In genomic region chrX:86946569-86946968, GRCh38 we compare ENCODE assay signal across 7 cellular contexts.
DNase-seq lines count a peak whose midpoint lies in the region; ATAC-seq and TF ChIP-seq lines count a peak whose summit lies in the region.

No MANE protein-coding gene starts in this region.

- no peaks in the 10 kb centered on the region for H3K4me1 Mint-ChIP-seq in brain

- H3K9me3 Mint-ChIP-seq in brain: no peaks in the 10 kb centered on the region

- no peak overlapping the region for H3K23ac ChIP-seq in mesenchymal stem cell (ENCODE audit: low read length in 2 of 2)

- H3K27me3 Mint-ChIP-seq in brain: no peaks in the 10 kb centered on the region

- TF ChIP-seq CTCF in brain (conservative IDR thresholded peaks at IDR 0.05): peak; percentile 68 to 80

- H3K4ac ChIP-seq in mesenchymal stem cell (ENCODE audit: low read depth in 1 of 2, low read length in 2 of 2): no peak overlapping the region

- H3K4me1 ChIP-seq in mesenchymal stem cell (ENCODE audit: control insufficient read depth, insufficient read depth, low read depth, low read length): no peaks in the 10 kb centered on the region

- H3K9me3 ChIP-seq in mesenchymal stem cell (ENCODE audit: control insufficient read depth, low read length): no peaks in the 10 kb centered on the region

- no peak overlapping the region for H3K14ac ChIP-seq in mesenchymal stem cell (ENCODE audit: low read length in 2 of 2)

- no peak overlapping the region for H2AFZ ChIP-seq in mesenchymal stem cell (ENCODE audit: low read depth, low read length)

- H3K79me1 ChIP-seq in mesenchymal stem cell (replicated peaks; ENCODE audit: low read length, poor library complexity, severe bottlenecking): no peaks in the 10 kb centered on the region

- H3K4me3 Mint-ChIP-seq in brain: no peak overlapping the region

- no peak overlapping the region for H2BK5ac ChIP-seq in mesenchymal stem cell (ENCODE audit: low read depth, low read length, poor library complexity, severe bottlenecking)

- no peaks in the 10 kb centered on the region for H3K27me3 ChIP-seq in mesenchymal stem cell (ENCODE audit: control insufficient read depth in 1 of 2, insufficient read depth in 1 of 2, low read length in 2 of 2)

- 0% methylated on average over 1 of the region's 1 CpG for WGBS in mesenchymal stem cell

- H2BK15ac ChIP-seq in mesenchymal stem cell (ENCODE audit: low read depth, poor library complexity, severe bottlenecking): no peak overlapping the region

- H3K27ac Mint-ChIP-seq in brain: no peak overlapping the region

- no peak overlapping the region for H2BK120ac ChIP-seq in mesenchymal stem cell (ENCODE audit: low read depth, low read length)

- H2AK5ac ChIP-seq in mesenchymal stem cell (ENCODE audit: low read length, severe bottlenecking): no peak overlapping the region

- no peak overlapping the region for H3K18ac ChIP-seq in mesenchymal stem cell (ENCODE audit: low read depth in 1 of 2, low read length in 2 of 2)

- no peak overlapping the region for H4K91ac ChIP-seq in mesenchymal stem cell (ENCODE audit: low read length)

- H2BK12ac ChIP-seq in mesenchymal stem cell (ENCODE audit: low read length in 2 of 2): no peak overlapping the region

- DNase-seq in GF-D8 (lab: John Stamatoyannopoulos, UW): peak; percentile 0
- DNase-seq in M059J (ENCODE audit: low read depth): peak; percentile 15
- DNase-seq in mesenchymal stem cell: peak; percentile 37
- no peak for DNase-seq in GM19240 (ENCODE audit: insufficient read length, low spot score)
- DNase-seq in D341Med (ENCODE audit: low spot score): no peak

- no peak overlapping the region for H3K4me2 ChIP-seq in mesenchymal stem cell (ENCODE audit: low read length, poor library complexity, severe bottlenecking)

- H3K4me3 ChIP-seq in mesenchymal stem cell (ENCODE audit: insufficient read depth in 1 of 2, low read depth in 1 of 2, low read length in 2 of 2): no peak overlapping the region

- H3K9ac ChIP-seq in mesenchymal stem cell (ENCODE audit: low read length): no peak overlapping the region

- no peak overlapping the region for H4K8ac ChIP-seq in mesenchymal stem cell (ENCODE audit: low read length)

- ATAC-seq in GM21526 (IDR thresholded peaks at IDR 0.05; ENCODE audit: low FRiP score, unreplicated experiment): peak; percentile 88

- no peak overlapping the region for H3K27ac ChIP-seq in mesenchymal stem cell (ENCODE audit: low read length, poor library complexity, severe bottlenecking)

- H3K36me3 Mint-ChIP-seq in brain: no peaks in the 10 kb centered on the region

- H3K36me3 ChIP-seq in mesenchymal stem cell (ENCODE audit: control insufficient read depth in 1 of 2, insufficient read depth in 2 of 2, low read depth in 1 of 2, low read length in 2 of 2): no peaks in the 10 kb centered on the region

Comparison
In these comparisons a context has a peak if more than half of its experiments do, and no peak if none do; other contexts are left out.
1. DNase-seq: peak in GF-D8 (single experiment), M059J (single experiment) and mesenchymal stem cell (single experiment); none in GM19240 (single experiment) and D341Med (single experiment).